2 cellular contexts compared by ENCODE assay signal in the genomic region with DNA sequence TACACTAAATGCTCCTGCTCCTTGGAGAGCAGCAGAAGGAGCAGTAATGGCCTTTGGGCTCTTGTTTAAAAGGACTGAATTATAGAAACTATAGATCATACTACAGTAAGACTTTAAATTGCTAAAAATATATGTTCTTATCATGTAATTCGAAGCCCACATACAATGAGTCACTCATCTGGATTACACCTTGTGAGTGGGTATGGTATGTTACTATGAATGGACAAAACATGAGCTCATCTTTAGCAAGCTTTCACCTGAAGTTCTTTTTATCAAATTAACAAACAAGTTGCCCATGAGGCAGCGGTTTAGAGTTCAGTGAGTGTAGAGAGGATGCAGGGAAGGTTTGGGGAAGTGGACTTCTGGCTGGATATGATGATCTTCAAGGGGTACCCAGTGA.
TF ChIP-seq lines count a peak whose summit lies in the region.

No MANE protein-coding gene starts in this region.

TF ChIP-seq in SK-N-SH, 30 proteins besides CTCF, POLR2A, EP300 and RAD21 (continued from another document):
- TF ChIP-seq, protein P1, sequence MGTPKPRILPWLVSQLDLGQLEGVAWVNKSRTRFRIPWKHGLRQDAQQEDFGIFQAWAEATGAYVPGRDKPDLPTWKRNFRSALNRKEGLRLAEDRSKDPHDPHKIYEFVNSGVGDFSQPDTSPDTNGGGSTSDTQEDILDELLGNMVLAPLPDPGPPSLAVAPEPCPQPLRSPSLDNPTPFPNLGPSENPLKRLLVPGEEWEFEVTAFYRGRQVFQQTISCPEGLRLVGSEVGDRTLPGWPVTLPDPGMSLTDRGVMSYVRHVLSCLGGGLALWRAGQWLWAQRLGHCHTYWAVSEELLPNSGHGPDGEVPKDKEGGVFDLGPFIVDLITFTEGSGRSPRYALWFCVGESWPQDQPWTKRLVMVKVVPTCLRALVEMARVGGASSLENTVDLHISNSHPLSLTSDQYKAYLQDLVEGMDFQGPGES (IDR thresholded peaks at IDR 0.05; ENCODE audit: low read depth, low read length): no peak

TF ChIP-seq in SK-N-SH treated with all-trans-retinoic acid at 6 μM for 48 hours, 23 proteins besides CTCF, POLR2A, EP300 and RAD21 (continued from another document):
- TF ChIP-seq, protein P2, sequence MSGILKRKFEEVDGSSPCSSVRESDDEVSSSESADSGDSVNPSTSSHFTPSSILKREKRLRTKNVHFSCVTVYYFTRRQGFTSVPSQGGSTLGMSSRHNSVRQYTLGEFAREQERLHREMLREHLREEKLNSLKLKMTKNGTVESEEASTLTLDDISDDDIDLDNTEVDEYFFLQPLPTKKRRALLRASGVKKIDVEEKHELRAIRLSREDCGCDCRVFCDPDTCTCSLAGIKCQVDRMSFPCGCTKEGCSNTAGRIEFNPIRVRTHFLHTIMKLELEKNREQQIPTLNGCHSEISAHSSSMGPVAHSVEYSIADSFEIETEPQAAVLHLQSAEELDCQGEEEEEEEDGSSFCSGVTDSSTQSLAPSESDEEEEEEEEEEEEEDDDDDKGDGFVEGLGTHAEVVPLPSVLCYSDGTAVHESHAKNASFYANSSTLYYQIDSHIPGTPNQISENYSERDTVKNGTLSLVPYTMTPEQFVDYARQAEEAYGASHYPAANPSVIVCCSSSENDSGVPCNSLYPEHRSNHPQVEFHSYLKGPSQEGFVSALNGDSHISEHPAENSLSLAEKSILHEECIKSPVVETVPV (CRISPR knock-in tag; IDR thresholded peaks at IDR 0.05): no peak
- TF ChIP-seq TCF4 (CRISPR knock-in tag; IDR thresholded peaks at IDR 0.05; ENCODE audit: borderline replicate concordance) (no peak), ZFP30 (CRISPR knock-in tag; IDR thresholded peaks at IDR 0.05) (no peak), ZNF565 (CRISPR knock-in tag; conservative IDR thresholded peaks at IDR 0.05; ENCODE audit: low read depth) (no peak), ZC3H10 (CRISPR knock-in tag; IDR thresholded peaks at IDR 0.05) (no peak), RARB (CRISPR knock-in tag; IDR thresholded peaks at IDR 0.05) (no peak)
- TF ChIP-seq, protein P3, sequence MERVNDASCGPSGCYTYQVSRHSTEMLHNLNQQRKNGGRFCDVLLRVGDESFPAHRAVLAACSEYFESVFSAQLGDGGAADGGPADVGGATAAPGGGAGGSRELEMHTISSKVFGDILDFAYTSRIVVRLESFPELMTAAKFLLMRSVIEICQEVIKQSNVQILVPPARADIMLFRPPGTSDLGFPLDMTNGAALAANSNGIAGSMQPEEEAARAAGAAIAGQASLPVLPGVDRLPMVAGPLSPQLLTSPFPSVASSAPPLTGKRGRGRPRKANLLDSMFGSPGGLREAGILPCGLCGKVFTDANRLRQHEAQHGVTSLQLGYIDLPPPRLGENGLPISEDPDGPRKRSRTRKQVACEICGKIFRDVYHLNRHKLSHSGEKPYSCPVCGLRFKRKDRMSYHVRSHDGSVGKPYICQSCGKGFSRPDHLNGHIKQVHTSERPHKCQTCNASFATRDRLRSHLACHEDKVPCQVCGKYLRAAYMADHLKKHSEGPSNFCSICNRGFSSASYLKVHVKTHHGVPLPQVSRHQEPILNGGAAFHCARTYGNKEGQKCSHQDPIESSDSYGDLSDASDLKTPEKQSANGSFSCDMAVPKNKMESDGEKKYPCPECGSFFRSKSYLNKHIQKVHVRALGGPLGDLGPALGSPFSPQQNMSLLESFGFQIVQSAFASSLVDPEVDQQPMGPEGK (CRISPR knock-in tag; IDR thresholded peaks at IDR 0.05; ENCODE audit: borderline replicate concordance): no peak
TF ChIP-seq in SK-N-SH treated with all-trans-retinoic acid at 6 μM for 48 hours: peak in this region for 0.
